Comparison of ENCODE assay signal across 20 cellular contexts in genomic region chr1:33680281-33680840, GRCh38.
"Had no signal": no experiment of that assay in that cellular context is flagged by ENCODE, and none has a peak within 500 bp of the region (broad histone marks: within the 10 kb centered on the region; RNA-seq: fewer than 3 reads in every experiment).

No MANE protein-coding gene starts in this region.

- H3K36me3 Mint-ChIP-seq: mesothelial cell of epicardium had no signal

- H3K4me1 ChIP-seq: esophagus squamous epithelium, gastrocnemius medialis, heart right ventricle, left lung, lower lobe of right lung had no signal

- H3K4me3 Mint-ChIP-seq: mesothelial cell of epicardium had no signal

- H3K27ac Mint-ChIP-seq: mesothelial cell of epicardium had no signal

- H3K4me3 ChIP-seq: coronary artery, dorsolateral prefrontal cortex, esophagus squamous epithelium, gastrocnemius medialis, heart right ventricle, left lung, lower lobe of right lung, mucosa of descending colon had no signal

- H3K9me3 ChIP-seq: gastrocnemius medialis, lower lobe of right lung, mucosa of descending colon had no signal

- H3K27me3 ChIP-seq: dorsolateral prefrontal cortex had no signal

- DNase-seq: dermis blood vessel endothelial cell; dorsolateral prefrontal cortex; effector CD4-positive, alpha-beta T cell; effector memory CD4-positive, alpha-beta T cell; esophagus squamous epithelium; foreskin fibroblast; foreskin melanocyte; gastrocnemius medialis; glutamatergic neuron; head of caudate nucleus; heart right ventricle; hippocampal formation; left cardiac atrium; left lung; left ventricle myocardium superior; lower lobe of right lung; mesenchymal stem cell; mucosa of descending colon had no signal

- H3K4me1 Mint-ChIP-seq: mesothelial cell of epicardium had no signal

- H3K36me3 ChIP-seq: esophagus squamous epithelium, gastrocnemius medialis, heart right ventricle, left lung, lower lobe of right lung had no signal

- H3K27ac ChIP-seq: coronary artery, dorsolateral prefrontal cortex, esophagus squamous epithelium, gastrocnemius medialis, heart right ventricle, left lung, lower lobe of right lung had no signal
